8 cellular contexts compared by ENCODE assay signal in the genomic region with DNA sequence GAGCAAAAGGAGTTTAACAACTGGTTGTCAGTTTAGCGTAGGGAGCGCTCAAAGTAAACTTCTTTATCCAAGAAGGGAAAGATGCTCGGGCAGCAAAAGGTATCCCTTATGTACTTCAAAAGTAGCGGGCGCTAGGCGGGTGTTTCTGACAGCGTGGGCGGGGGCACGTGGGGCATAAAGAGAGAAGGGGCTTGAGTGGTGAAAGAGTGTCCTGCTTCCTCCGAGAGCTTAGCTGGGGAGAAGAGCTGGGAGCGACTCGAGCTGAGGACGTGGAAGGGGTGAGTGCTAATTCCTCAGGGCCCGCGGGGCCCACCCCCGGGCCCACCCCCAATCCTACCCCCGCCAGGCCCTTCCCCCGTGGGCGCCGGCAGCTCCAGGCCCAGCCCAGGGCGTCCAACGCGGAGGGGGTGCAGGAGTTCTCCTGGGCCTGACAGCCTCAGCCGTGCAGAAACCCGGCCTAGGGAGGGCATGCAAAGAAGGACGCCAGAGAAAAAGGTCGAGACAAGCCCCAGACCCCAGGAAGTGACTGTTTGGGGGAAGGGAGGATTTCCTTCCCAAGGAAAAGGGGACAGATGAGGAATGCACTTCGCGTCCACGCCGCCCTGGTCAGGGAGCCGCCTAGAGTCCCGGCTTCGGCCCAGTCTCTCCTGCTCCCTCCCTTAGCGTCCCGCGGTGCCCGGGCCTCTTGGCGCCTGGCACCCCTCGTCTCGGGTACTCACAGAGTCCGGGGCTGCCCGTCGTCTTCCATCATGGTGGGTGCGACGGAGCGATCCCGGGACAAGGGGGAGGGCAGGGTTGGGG. TPM values are rescaled to one million over a fixed set of nuclear protein-coding genes. Genes with fewer than 3 reads are reported as not detected.
DNase-seq lines count a peak whose midpoint lies in the region; ATAC-seq and TF ChIP-seq lines count a peak whose summit lies in the region.

No MANE protein-coding gene starts in this region.

- H3K4me3 ChIP-seq in HEK293 (ENCODE audit: low read depth, low read length) = peak overlapping the region; percentile 81
- peak overlapping the region; percentile 95 for H3K4me3 ChIP-seq in OCI-LY1 (ENCODE audit: low read depth, low read length, poor library complexity, severe bottlenecking)
- H3K4me3 ChIP-seq in fibroblast of pulmonary artery (replicated peaks; ENCODE audit: low read depth, low read length) = peak overlapping the region; percentile 96
- peak overlapping the region; percentile 100 for H3K4me3 ChIP-seq in neuron (ENCODE audit: low read length)

- H3K4me3 Mint-ChIP-seq in activated T-helper 17 cell treated with anti-CD3 and anti-CD28 coated beads, Interleukin-2, amount 50 U/mL, for 72 hours = peak overlapping the region; percentile 85

- H3K36me3 ChIP-seq in HEK293 (ENCODE audit: control insufficient read depth in 2 of 2, insufficient read depth in 1 of 2, low read length in 2 of 2) = peaks cover 8 to 14% of the 10 kb centered on the region in 2 experiments; a peak in 2 of 3 replicates
- H3K36me3 ChIP-seq in OCI-LY1 (ENCODE audit: insufficient read depth, low read length) = peaks cover 33% of the 10 kb centered on the region
- H3K36me3 ChIP-seq in neuron (ENCODE audit: insufficient read depth, low read length) = peaks cover 5% of the 10 kb centered on the region

- no peaks in the 10 kb centered on the region for H3K27me3 Mint-ChIP-seq in activated T-helper 17 cell treated with anti-CD3 and anti-CD28 coated beads, Interleukin-2, amount 50 U/mL, for 72 hours

- H3K4me1 ChIP-seq in HEK293 (ENCODE audit: control insufficient read depth, insufficient read depth, low read length) = peaks cover 18% of the 10 kb centered on the region
- peaks cover 47% of the 10 kb centered on the region for H3K4me1 ChIP-seq in OCI-LY1 (ENCODE audit: insufficient read depth, low read length, severe bottlenecking)
- peaks cover 43% of the 10 kb centered on the region for H3K4me1 ChIP-seq in neuron (ENCODE audit: insufficient read depth, low read length)

- H3K79me2 ChIP-seq in OCI-LY1 (ENCODE audit: insufficient read depth, low read length) = peaks cover 54% of the 10 kb centered on the region

- DNase-seq in EL (peak; percentile 53), fibroblast of pulmonary artery (ENCODE audit: low read depth) (peak; percentile 46), superior temporal gyrus (ENCODE audit: extremely low spot score) (peak; percentile 39), NCI-H526 treated with DMSO at 0.1 percent for 48 hours (lab: John Stamatoyannopoulos, UW) (no peak)

- no peaks in the 10 kb centered on the region for H4K20me1 ChIP-seq in OCI-LY1 (ENCODE audit: insufficient read depth, low read length)

- H3F3A ChIP-seq in OCI-LY1 (ENCODE audit: insufficient read depth, low read length) = no peaks in the 10 kb centered on the region; the same call in 1 of the 2 replicates

- H2AFZ ChIP-seq in OCI-LY1 (ENCODE audit: low read length) = no peak overlapping the region
- no peak overlapping the region for H2AFZ ChIP-seq in neuron (ENCODE audit: low read depth, low read length)

- H3K4me2 ChIP-seq in OCI-LY1 (ENCODE audit: low read length) = peak overlapping the region; percentile 73

- peak overlapping the region; percentile 81 for H3K27ac Mint-ChIP-seq in activated T-helper 17 cell treated with anti-CD3 and anti-CD28 coated beads, Interleukin-2, amount 50 U/mL, for 72 hours

- peak overlapping the region; percentile 98 for H3K27ac ChIP-seq in HEK293 (ENCODE audit: extremely low read depth, low read depth, low read length)
- H3K27ac ChIP-seq in OCI-LY1 (ENCODE audit: low read depth, low read length, poor library complexity, severe bottlenecking) = peak overlapping the region; percentile 57

- H3K27me3 ChIP-seq in OCI-LY1 (ENCODE audit: insufficient read depth, low read length) (no peaks in the 10 kb centered on the region), neuron (ENCODE audit: insufficient read depth, low read length) (no peaks in the 10 kb centered on the region)

- H3K9ac ChIP-seq in OCI-LY1 (ENCODE audit: low read length) = peak overlapping the region; percentile 97

- peak; percentile 27 for ATAC-seq in activated T-helper 17 cell treated with anti-CD3 and anti-CD28 coated beads, Interleukin-2, amount 50 U/mL, for 72 hours (replicated peaks)

- TF ChIP-seq CTCF in HEK293 (tag by site-specific recombination; IDR thresholded peaks at IDR 0.05) (no peak), OCI-LY1 (IDR thresholded peaks at IDR 0.05; ENCODE audit: low read length) (no peak), fibroblast of pulmonary artery (IDR thresholded peaks at IDR 0.05; ENCODE audit: low read length, missing control alignments) (no peak)

- no peaks in the 10 kb centered on the region for H3K9me3 ChIP-seq in HEK293 (ENCODE audit: control insufficient read depth, insufficient read depth, low read depth, low read length)
- no peaks in the 10 kb centered on the region for H3K9me3 ChIP-seq in OCI-LY1 (ENCODE audit: low read length)
- peaks cover 4% of the 10 kb centered on the region for H3K9me3 ChIP-seq in neuron (ENCODE audit: low read length)

- no peaks in the 10 kb centered on the region for H3K9me3 Mint-ChIP-seq in activated T-helper 17 cell treated with anti-CD3 and anti-CD28 coated beads, Interleukin-2, amount 50 U/mL, for 72 hours

- peaks cover 75% of the 10 kb centered on the region for H3K36me3 Mint-ChIP-seq in activated T-helper 17 cell treated with anti-CD3 and anti-CD28 coated beads, Interleukin-2, amount 50 U/mL, for 72 hours (ENCODE audit: low read depth)

- H3K4me1 Mint-ChIP-seq in activated T-helper 17 cell treated with anti-CD3 and anti-CD28 coated beads, Interleukin-2, amount 50 U/mL, for 72 hours = peaks cover 38% of the 10 kb centered on the region

- POLR2A ChIA-PET in HEK293 (lab: Yijun Ruan, JAX) = interaction anchor here (0.7 to 1.9 kb wide), 7 partner anchors 53 to 277 kb away, joined by 3 to 9 read pairs (median 5); partner anchors contain the start of genes BAG3, INPP5F, MCMBP and RGS10

- CTCF ChIA-PET in HEK293 (lab: Yijun Ruan, JAX) = interaction anchor here (0.5 to 0.7 kb wide), 3 partner anchors 31 to 491 kb away, joined by 3 to 4 read pairs (median 3); no protein-coding TSS in a partner anchor

- no peaks in the 10 kb centered on the region for H3K9me2 ChIP-seq in OCI-LY1 (ENCODE audit: low read depth, low read length)

TF ChIP-seq in HEK293, 187 proteins besides CTCF, POLR2A, EP300 and RAD21 (continues in another document):
- TF ChIP-seq SP2 (tag by site-specific recombination; IDR thresholded peaks at IDR 0.05) (peak; percentile 56), ZBTB8A (tag by site-specific recombination; IDR thresholded peaks at IDR 0.05) (peak; percentile 77), ZNF146 (tag by site-specific recombination; IDR thresholded peaks at IDR 0.05) (peak; percentile 39), ZNF266 (tag by site-specific recombination; IDR thresholded peaks at IDR 0.05; ENCODE audit: low read depth) (no peak), ZNF664 (tag by site-specific recombination; IDR thresholded peaks at IDR 0.05) (no peak), ZNF596 (tag by site-specific recombination; IDR thresholded peaks at IDR 0.05) (no peak), ZBTB48 (tag by site-specific recombination; IDR thresholded peaks at IDR 0.05) (no peak; the same call in 1 of the 2 replicates), KLF16 (tag by site-specific recombination; IDR thresholded peaks at IDR 0.05) (no peak), REPIN1 (tag by site-specific recombination; IDR thresholded peaks at IDR 0.05; ENCODE audit: low read depth) (no peak), ZNF510 (tag by site-specific recombination; IDR thresholded peaks at IDR 0.05; ENCODE audit: insufficient replicate concordance) (no peak), GLI4 (tag by site-specific recombination; IDR thresholded peaks at IDR 0.05) (no peak), ZNF426 (tag by site-specific recombination; IDR thresholded peaks at IDR 0.05) (no peak), ZFHX2 (tag by site-specific recombination; conservative IDR thresholded peaks at IDR 0.05) (peak; percentile 81), EGR2 (tag by site-specific recombination; IDR thresholded peaks at IDR 0.05; ENCODE audit: low read depth) (peak; percentile 80), ZFP41 (tag by site-specific recombination; IDR thresholded peaks at IDR 0.05; ENCODE audit: borderline replicate concordance) (no peak), ZNF629 (tag by site-specific recombination; IDR thresholded peaks at IDR 0.05) (0 out of 2 replicates have a peak, but pooled peaks have one; percentile 2), ZNF24 (tag by site-specific recombination; IDR thresholded peaks at IDR 0.05) (no peak), ZNF624 (tag by site-specific recombination; IDR thresholded peaks at IDR 0.05) (no peak), ZNF555 (tag by site-specific recombination; conservative IDR thresholded peaks at IDR 0.05) (no peak), ZNF48 (tag by site-specific recombination; IDR thresholded peaks at IDR 0.05) (no peak), ZNF2 (tag by site-specific recombination; IDR thresholded peaks at IDR 0.05) (no peak), ZNF202 (tag by site-specific recombination; IDR thresholded peaks at IDR 0.05; ENCODE audit: borderline replicate concordance) (no peak), ZNF19 (tag by site-specific recombination; IDR thresholded peaks at IDR 0.05; ENCODE audit: low read depth) (no peak), ZSCAN5A (tag by site-specific recombination; IDR thresholded peaks at IDR 0.05) (no peak), ZNF571 (tag by site-specific recombination; IDR thresholded peaks at IDR 0.05) (no peak)

RNA-seq across cellular contexts. Expression of gene TIAL1, which starts 0.8 kb away (rescaled TPM):
- 100 to 1,000 TPM; 195 to 202 TPM for total RNA-seq in activated T-helper 17 cell treated with anti-CD3 and anti-CD28 coated beads, Interleukin-2, amount 50 U/mL, for 72 hours

RNA-seq across cellular contexts. Expression of gene RGS10, which starts 53.4 kb away (rescaled TPM):
- 10 to 100 TPM; 85.2 to 87.7 TPM for total RNA-seq in activated T-helper 17 cell treated with anti-CD3 and anti-CD28 coated beads, Interleukin-2, amount 50 U/mL, for 72 hours

RNA-seq across cellular contexts. Expression of gene BAG3, which starts 55.3 kb away (rescaled TPM):
- total RNA-seq in activated T-helper 17 cell treated with anti-CD3 and anti-CD28 coated beads, Interleukin-2, amount 50 U/mL, for 72 hours = 10 to 100 TPM; 24.7 to 26.6 TPM
